ENCODE assay signal across 1 cellular context in the genomic region with DNA sequence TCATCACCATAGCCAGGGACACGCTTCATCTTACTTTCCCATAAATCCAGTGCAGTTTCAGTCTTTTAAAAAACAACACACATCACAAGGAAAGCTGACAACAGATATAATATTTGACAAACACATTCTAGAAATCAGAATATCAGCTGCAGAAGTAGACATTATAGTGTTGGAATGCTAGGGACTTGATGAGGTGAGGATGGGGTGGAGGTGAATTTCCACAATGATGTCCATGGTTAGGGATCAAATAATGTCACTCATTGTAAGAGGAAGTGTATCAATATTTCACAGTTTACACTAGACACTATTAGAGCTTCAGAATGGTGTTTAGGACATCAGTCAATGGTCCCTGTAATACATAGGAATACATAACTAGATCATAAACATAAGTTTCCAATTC.
TF ChIP-seq lines count a peak whose summit lies in the region.

No MANE protein-coding gene starts in this region.

TF ChIP-seq in IMR-90, 13 proteins besides CTCF, POLR2A, EP300 and RAD21:
- TF ChIP-seq, protein P1, sequence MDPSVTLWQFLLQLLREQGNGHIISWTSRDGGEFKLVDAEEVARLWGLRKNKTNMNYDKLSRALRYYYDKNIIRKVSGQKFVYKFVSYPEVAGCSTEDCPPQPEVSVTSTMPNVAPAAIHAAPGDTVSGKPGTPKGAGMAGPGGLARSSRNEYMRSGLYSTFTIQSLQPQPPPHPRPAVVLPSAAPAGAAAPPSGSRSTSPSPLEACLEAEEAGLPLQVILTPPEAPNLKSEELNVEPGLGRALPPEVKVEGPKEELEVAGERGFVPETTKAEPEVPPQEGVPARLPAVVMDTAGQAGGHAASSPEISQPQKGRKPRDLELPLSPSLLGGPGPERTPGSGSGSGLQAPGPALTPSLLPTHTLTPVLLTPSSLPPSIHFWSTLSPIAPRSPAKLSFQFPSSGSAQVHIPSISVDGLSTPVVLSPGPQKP (IDR thresholded peaks at IDR 0.05; ENCODE audit: borderline replicate concordance, low read depth, low read length): no peak
- TF ChIP-seq MXI1 (IDR thresholded peaks at IDR 0.05; ENCODE audit: borderline replicate concordance, low read depth, low read length) (no peak), CEBPB (IDR thresholded peaks at IDR 0.05; ENCODE audit: low read depth, low read length) (no peak), BHLHE40 (IDR thresholded peaks at IDR 0.05; ENCODE audit: low read depth, low read length) (no peak), RFX5 (IDR thresholded peaks at IDR 0.05; ENCODE audit: low read depth, low read length) (no peak), RCOR1 (IDR thresholded peaks at IDR 0.05; ENCODE audit: insufficient replicate concordance, low read length) (no peak), SMC3 (IDR thresholded peaks at IDR 0.05; ENCODE audit: low read depth, low read length) (no peak), FOS (IDR thresholded peaks at IDR 0.05; ENCODE audit: low read depth, low read length) (no peak), CHD1 (IDR thresholded peaks at IDR 0.05; ENCODE audit: low read depth, low read length) (no peak), MAZ (IDR thresholded peaks at IDR 0.05; ENCODE audit: borderline replicate concordance, low read depth, low read length) (no peak), MAFK (IDR thresholded peaks at IDR 0.05; ENCODE audit: low read depth, low read length) (no peak)
- TF ChIP-seq, protein P2, sequence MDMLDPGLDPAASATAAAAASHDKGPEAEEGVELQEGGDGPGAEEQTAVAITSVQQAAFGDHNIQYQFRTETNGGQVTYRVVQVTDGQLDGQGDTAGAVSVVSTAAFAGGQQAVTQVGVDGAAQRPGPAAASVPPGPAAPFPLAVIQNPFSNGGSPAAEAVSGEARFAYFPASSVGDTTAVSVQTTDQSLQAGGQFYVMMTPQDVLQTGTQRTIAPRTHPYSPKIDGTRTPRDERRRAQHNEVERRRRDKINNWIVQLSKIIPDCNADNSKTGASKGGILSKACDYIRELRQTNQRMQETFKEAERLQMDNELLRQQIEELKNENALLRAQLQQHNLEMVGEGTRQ (IDR thresholded peaks at IDR 0.05; ENCODE audit: low read depth, low read length): no peak
TF ChIP-seq in IMR-90: peak in this region for 0.
